28 cellular contexts compared by ENCODE assay signal in the genomic region with DNA sequence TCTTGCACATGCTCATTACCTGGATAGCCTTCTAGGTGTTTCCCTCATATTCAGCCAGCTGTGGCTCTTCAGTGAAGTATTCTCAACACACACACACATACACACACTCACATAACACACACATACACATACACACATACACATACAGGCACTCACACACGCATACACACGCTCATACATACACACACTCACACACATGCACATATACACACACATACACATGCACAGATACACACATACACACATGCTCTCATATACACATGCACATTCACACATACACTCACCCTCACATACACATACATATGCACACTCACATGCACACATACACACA. TPM values are rescaled to one million over a fixed set of nuclear protein-coding genes. Genes with fewer than 3 reads are reported as not detected.
"Had no signal": no experiment of that assay in that cellular context is flagged by ENCODE, and none has a peak within 500 bp of the region (broad histone marks: within the 10 kb centered on the region; RNA-seq: fewer than 3 reads in every experiment).

No MANE protein-coding gene starts in this region.

- H3K4me2 ChIP-seq: SK-N-SH had no signal

- FAIRE-seq: colon had no signal

- H3K9me2 ChIP-seq: SK-N-SH had no signal

- H3K27me3 Mint-ChIP-seq: activated CD8-positive, alpha-beta T cell treated with anti-CD3 and anti-CD28 coated beads for 36 hours; activated naive CD8-positive, alpha-beta T cell treated with anti-CD3 and anti-CD28 coated beads for 36 hours had no signal

- H3K27ac ChIP-seq: brain microvascular endothelial cell had no signal

- H3K27ac Mint-ChIP-seq: activated CD8-positive, alpha-beta T cell treated with anti-CD3 and anti-CD28 coated beads for 36 hours; activated naive CD4-positive, alpha-beta T cell treated with anti-CD3 and anti-CD28 coated beads, Interleukin-2, amount 10 ng/mL, durations not matched to agents 7 days and 5 days; activated naive CD8-positive, alpha-beta T cell treated with anti-CD3 and anti-CD28 coated beads for 36 hours; activated T-cell treated with anti-CD3 and anti-CD28 coated beads, Interleukin-2, amount 50 U/mL, for 72 hours; activated T-helper 2 cell treated with anti-CD3 and anti-CD28 coated beads, Interferon-gamma antibody, Interleukin-2, Interleukin-4, amounts not matched to agents 10 μg/mL and 5 μg/mL and 100 μg/mL, durations not matched to agents 14 hours and 24 hours and 36 hours; T-helper 2 cell treated with Interferon-gamma antibody and Interleukin-4, amounts not matched to agents 5 μg/mL and 100 μg/mL, for 36 hours had no signal

- ATAC-seq: activated CD4-positive, CD25-positive, alpha-beta regulatory T cell treated with anti-CD3 and anti-CD28 coated beads, Interleukin-2, amount 50 U/mL, for 24 hours; activated CD8-positive, alpha-beta T cell treated with anti-CD3 and anti-CD28 coated beads for 36 hours; activated T-cell treated with anti-CD3 and anti-CD28 coated beads, Interleukin-2, amount 50 U/mL, for 72 hours; Panc1; Right ventricle myocardium inferior had no signal

- H3K36me3 Mint-ChIP-seq: activated naive CD4-positive, alpha-beta T cell treated with anti-CD3 and anti-CD28 coated beads, Interleukin-2, amount 10 ng/mL, durations not matched to agents 7 days and 5 days; activated naive CD8-positive, alpha-beta T cell treated with anti-CD3 and anti-CD28 coated beads for 36 hours had no signal

- H3K27me3 ChIP-seq: brain microvascular endothelial cell had no signal

- H3K9me3 Mint-ChIP-seq: activated CD8-positive, alpha-beta T cell treated with anti-CD3 and anti-CD28 coated beads for 36 hours; activated naive CD4-positive, alpha-beta T cell treated with anti-CD3 and anti-CD28 coated beads, Interleukin-2, amount 10 ng/mL, durations not matched to agents 7 days and 5 days; activated naive CD8-positive, alpha-beta T cell treated with anti-CD3 and anti-CD28 coated beads for 36 hours; activated T-cell treated with anti-CD3 and anti-CD28 coated beads, Interleukin-2, amount 50 U/mL, for 72 hours; T-helper 2 cell treated with Interferon-gamma antibody and Interleukin-4, amounts not matched to agents 5 μg/mL and 100 μg/mL, for 36 hours had no signal

- H3K4me3 Mint-ChIP-seq: activated CD8-positive, alpha-beta T cell treated with anti-CD3 and anti-CD28 coated beads for 36 hours; activated naive CD4-positive, alpha-beta T cell treated with anti-CD3 and anti-CD28 coated beads, Interleukin-2, amount 10 ng/mL, durations not matched to agents 7 days and 5 days; activated naive CD8-positive, alpha-beta T cell treated with anti-CD3 and anti-CD28 coated beads for 36 hours; activated T-cell treated with anti-CD3 and anti-CD28 coated beads, Interleukin-2, amount 50 U/mL, for 72 hours; T-helper 2 cell treated with Interferon-gamma antibody and Interleukin-4, amounts not matched to agents 5 μg/mL and 100 μg/mL, for 36 hours had no signal

- H3K36me3 ChIP-seq: brain microvascular endothelial cell had no signal

- H3K9ac ChIP-seq: SK-N-SH had no signal

- H3K4me1 Mint-ChIP-seq: activated naive CD4-positive, alpha-beta T cell treated with anti-CD3 and anti-CD28 coated beads, Interleukin-2, amount 10 ng/mL, durations not matched to agents 7 days and 5 days; activated naive CD8-positive, alpha-beta T cell treated with anti-CD3 and anti-CD28 coated beads for 36 hours had no signal

- DNase-seq: activated CD4-positive, alpha-beta T cell treated with anti-CD3 and anti-CD28 coated beads for 4 hours; activated CD8-positive, alpha-beta memory T cell treated with anti-CD3 and anti-CD28 coated beads, Interleukin-2, amount 50 U/mL, for 4 hours; activated CD8-positive, alpha-beta T cell treated with anti-CD3 and anti-CD28 coated beads for 36 hours; activated gamma-delta T cell treated with Interleukin-2 at 50 U/mL for 16 hours; activated naive CD4-positive, alpha-beta T cell treated with anti-CD3 and anti-CD28 coated beads, Interleukin-2, amount 10 ng/mL, durations not matched to agents 7 days and 5 days; activated naive CD8-positive, alpha-beta T cell treated with anti-CD3 and anti-CD28 coated beads for 36 hours; activated T-cell treated with anti-CD3 and anti-CD28 coated beads, Interleukin-2, amount 50 U/mL, for 72 hours; brain microvascular endothelial cell; cerebellar nuclear complex; NCI-H1048; NCI-H1417; NCI-H1694; NCI-H2029 treated with DMSO at 0.1 percent for 48 hours; NCI-H345; NCI-H510A; NCI-H69; NK-92 treated with Interleukin-12 subunit alpha and Interleukin-12 subunit beta, amount 100 ng/mL, for 24 hours; OCI-M1; RPMI8226; SK-N-SH; T-helper 1 cell had no signal

- H3K9me3 ChIP-seq: SK-N-SH had no signal

RNA-seq across cellular contexts. Expression of gene GRK7, which starts 41.2 kb away (rescaled TPM):
- total RNA-seq: activated naive CD8-positive, alpha-beta T cell treated with anti-CD3 and anti-CD28 coated beads for 36 hours; activated T-cell treated with anti-CD3 and anti-CD28 coated beads, Interleukin-2, amount 50 U/mL, for 72 hours; activated T-helper 2 cell treated with anti-CD3 and anti-CD28 coated beads, Interferon-gamma antibody, Interleukin-2, Interleukin-4, amounts not matched to agents 10 μg/mL and 5 μg/mL and 100 μg/mL, durations not matched to agents 14 hours and 24 hours and 36 hours; M059J; Right ventricle myocardium inferior had no signal
- polyA plus RNA-seq: SK-N-SH had no signal
